In the genomic region with DNA sequence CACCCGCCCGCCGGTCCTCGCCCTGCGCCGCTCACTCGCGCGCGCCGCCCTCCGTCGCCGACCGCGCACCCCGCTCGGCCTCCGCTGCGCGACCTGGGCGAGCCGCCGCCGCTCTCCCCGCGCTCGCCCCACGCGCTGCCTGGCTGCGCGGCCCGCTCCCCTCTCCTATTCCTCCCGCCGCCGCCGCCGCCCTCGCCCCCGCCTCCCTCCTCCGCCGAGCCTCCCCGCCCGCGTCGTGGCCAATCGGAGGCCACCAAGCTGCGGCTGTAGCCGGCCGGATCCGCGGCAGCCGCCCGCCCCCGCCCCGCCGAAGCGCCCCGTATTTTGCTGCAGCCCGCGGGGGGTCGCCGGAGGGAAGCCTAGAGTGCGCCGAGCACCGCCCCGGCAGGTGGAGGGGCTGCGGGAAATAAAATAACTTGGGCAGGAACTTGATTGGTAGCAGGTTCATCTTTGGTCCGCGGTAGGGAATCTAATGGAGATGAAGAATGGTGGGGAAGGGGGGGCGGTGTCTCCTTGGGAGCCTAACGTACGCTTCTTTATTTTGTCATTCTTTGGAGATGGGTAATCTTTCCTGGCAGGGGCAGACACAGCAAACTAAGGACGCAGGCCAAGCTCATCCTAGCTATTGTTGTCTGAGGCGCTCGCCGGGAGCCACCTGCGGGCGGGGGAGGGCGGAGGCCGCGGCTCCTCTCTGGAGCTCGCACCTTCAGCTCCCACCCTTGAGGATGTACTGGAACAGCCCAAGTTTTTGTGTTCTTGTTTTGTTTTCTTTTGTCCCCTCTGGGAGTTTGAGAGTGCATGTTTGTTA, we compare ENCODE assay signal across 8 cellular contexts. TPM values are rescaled to one million over a fixed set of nuclear protein-coding genes. Genes with fewer than 3 reads are reported as not detected.
DNase-seq lines count a peak whose midpoint lies in the region; ATAC-seq and TF ChIP-seq lines count a peak whose summit lies in the region.

No MANE protein-coding gene starts in this region.

- no peaks in the 10 kb centered on the region for H3K9me3 ChIP-seq in fibroblast of lung (ENCODE audit: control insufficient read depth, insufficient read depth, low read depth, low read length)

- H2AFZ ChIP-seq in KMS-11 (ENCODE audit: low read depth) (peak overlapping the region; percentile 88), fibroblast of lung (ENCODE audit: low read length) (peak overlapping the region; percentile 56)

- H3K27ac ChIP-seq in KMS-11 (no peak overlapping the region), fibroblast of lung (ENCODE audit: insufficient read depth, low read length) (no peak overlapping the region)

- H4K20me1 ChIP-seq in KMS-11 (ENCODE audit: insufficient read depth) (no peaks in the 10 kb centered on the region), fibroblast of lung (ENCODE audit: control insufficient read depth, extremely low read depth, insufficient read depth, low read length) (no peaks in the 10 kb centered on the region)

- H3K9ac ChIP-seq in KMS-11 (no peak overlapping the region; the same call in 1 of the 2 replicates), fibroblast of lung (ENCODE audit: insufficient read depth, low read length) (peak overlapping the region; percentile 52)

- H3K36me3 ChIP-seq in KMS-11 (ENCODE audit: insufficient read depth) = no peaks in the 10 kb centered on the region
- no peaks in the 10 kb centered on the region for H3K36me3 ChIP-seq in fibroblast of lung (ENCODE audit: control insufficient read depth, insufficient read depth, low read length)

- DNase-seq in ELR (ENCODE audit: low read depth) (peak; percentile 74), fibroblast of lung (ENCODE audit: low read depth in 2 of 2) (peak in 1 of 2 donors; percentile 75), amniotic stem cell (lab: John Stamatoyannopoulos, UW) (no peak)
- no peak for DNase-seq in T-helper 2 cell treated with Interferon-gamma antibody and Interleukin-4, amounts not matched to agents 5 μg/mL and 100 μg/mL, for 36 hours (ENCODE audit: low spot score)
- DNase-seq in naive thymus-derived CD8-positive, alpha-beta T cell = no peak
- DNase-seq in stimulated activated naive CD4-positive, alpha-beta T cell treated with Interleukin-2 at 50 U/mL for 16 hours (lab: John Stamatoyannopoulos, UW) = no peak

- H3K4me1 ChIP-seq in KMS-11 (ENCODE audit: low read depth, poor library complexity, severe bottlenecking) = peaks cover 29% of the 10 kb centered on the region
- no peaks in the 10 kb centered on the region for H3K4me1 ChIP-seq in fibroblast of lung (ENCODE audit: control insufficient read depth, extremely low read depth, insufficient read depth, low read length)

- H3K4me2 ChIP-seq in KMS-11 (peak overlapping the region; percentile 73), fibroblast of lung (ENCODE audit: extremely low read depth, insufficient read depth, low read length) (peak overlapping the region; percentile 79)

- H3K9me3 Mint-ChIP-seq in T-helper 2 cell treated with Interferon-gamma antibody and Interleukin-4, amounts not matched to agents 5 μg/mL and 100 μg/mL, for 36 hours = no peaks in the 10 kb centered on the region
- peaks cover 0 to 13% (median 2%) of the 10 kb centered on the region in 9 donors for H3K9me3 Mint-ChIP-seq in naive thymus-derived CD8-positive, alpha-beta T cell

- H3K27me3 ChIP-seq in KMS-11 (ENCODE audit: insufficient read depth, low read depth) = no peaks in the 10 kb centered on the region; the same call in 1 of the 2 replicates
- no peaks in the 10 kb centered on the region for H3K27me3 ChIP-seq in fibroblast of lung (ENCODE audit: control insufficient read depth, insufficient read depth, low read length)

- H3K4me1 Mint-ChIP-seq in T-helper 2 cell treated with Interferon-gamma antibody and Interleukin-4, amounts not matched to agents 5 μg/mL and 100 μg/mL, for 36 hours (ENCODE audit: low read depth) = no peaks in the 10 kb centered on the region
- peaks cover 9 to 16% (median 14%) of the 10 kb centered on the region in 4 donors for H3K4me1 Mint-ChIP-seq in naive thymus-derived CD8-positive, alpha-beta T cell

- H3K79me2 ChIP-seq in KMS-11 (ENCODE audit: insufficient read depth, low read depth) (no peaks in the 10 kb centered on the region), fibroblast of lung (ENCODE audit: control insufficient read depth, insufficient read depth, low read length) (no peaks in the 10 kb centered on the region)

- H3K27ac Mint-ChIP-seq in T-helper 2 cell treated with Interferon-gamma antibody and Interleukin-4, amounts not matched to agents 5 μg/mL and 100 μg/mL, for 36 hours = no peak overlapping the region
- H3K27ac Mint-ChIP-seq in naive thymus-derived CD8-positive, alpha-beta T cell = no peak overlapping the region

- no peak overlapping the region for H3K4me3 ChIP-seq in KMS-11 (IDR thresholded peaks at IDR 0.05; ENCODE audit: insufficient read depth, low read depth, low read length)
- H3K4me3 ChIP-seq in fibroblast of lung (replicated peaks in 1 of 4; ENCODE audit: control extremely low read depth in 1 of 4, insufficient read depth in 1 of 4, low read depth in 3 of 4, low read length in 4 of 4) = peak overlapping the region; percentile 57 to 69 (median 60)

- H3K4me3 Mint-ChIP-seq in T-helper 2 cell treated with Interferon-gamma antibody and Interleukin-4, amounts not matched to agents 5 μg/mL and 100 μg/mL, for 36 hours = peak overlapping the region; percentile 64
- H3K4me3 Mint-ChIP-seq in naive thymus-derived CD8-positive, alpha-beta T cell = peak overlapping the region; percentile 36 to 78 (median 58)

- no peak for ATAC-seq in naive thymus-derived CD8-positive, alpha-beta T cell
- no peak for ATAC-seq in GM19455 (IDR thresholded peaks at IDR 0.05; ENCODE audit: unreplicated experiment)

- POLR2A ChIA-PET in naive thymus-derived CD8-positive, alpha-beta T cell (lab: Charles Lee) = no interaction called here

- peaks cover 32% of the 10 kb centered on the region for H3K27me3 Mint-ChIP-seq in T-helper 2 cell treated with Interferon-gamma antibody and Interleukin-4, amounts not matched to agents 5 μg/mL and 100 μg/mL, for 36 hours (ENCODE audit: low read depth)
- peaks cover 22 to 53% (median 38%) of the 10 kb centered on the region in 5 donors for H3K27me3 Mint-ChIP-seq in naive thymus-derived CD8-positive, alpha-beta T cell

- no peaks in the 10 kb centered on the region for H3K36me3 Mint-ChIP-seq in T-helper 2 cell treated with Interferon-gamma antibody and Interleukin-4, amounts not matched to agents 5 μg/mL and 100 μg/mL, for 36 hours (ENCODE audit: low read depth)
- H3K36me3 Mint-ChIP-seq in naive thymus-derived CD8-positive, alpha-beta T cell = peaks cover 0 to 12% (median 9%) of the 10 kb centered on the region in 3 donors

- TF ChIP-seq CTCF in KMS-11 (conservative IDR thresholded peaks at IDR 0.05; ENCODE audit: low read depth, low read length) (no peak), fibroblast of lung (conservative IDR thresholded peaks at IDR 0.05 in 1 of 2, IDR thresholded peaks at IDR 0.05 in 1 of 2; ENCODE audit: low read depth in 1 of 2, low read length in 2 of 2) (peak in 1 of 2 donors; percentile 2)

RNA-seq across cellular contexts. Expression of a gene that starts 1.1 kb away (rescaled TPM):
- total RNA-seq in fibroblast of lung = 2.0 and 8.7 TPM in 2 replicates
- 15.3 and 18.9 TPM in 2 replicates for polyA plus RNA-seq in fibroblast of lung
- polyA plus RNA-seq in fibroblast of lung (2012) = 7.3 and 9.9 TPM in 2 replicates
- polyA minus RNA-seq in fibroblast of lung (ENCODE audit: low replicate concordance) = 9.0 and 18.1 TPM in 2 replicates
- total RNA-seq in naive thymus-derived CD8-positive, alpha-beta T cell = not detected
- polyA plus RNA-seq in naive thymus-derived CD8-positive, alpha-beta T cell = not detected
